In genomic region chr5:43042176-43042625, GRCh38 we compare ENCODE assay signal across 1 cellular context.
TF ChIP-seq lines count a peak whose summit lies in the region.

No MANE protein-coding gene starts in this region.

TF ChIP-seq in HEK293, 187 proteins besides CTCF, POLR2A, EP300 and RAD21 (continued from another document and continues in another):
- TF ChIP-seq ZNF48 (tag by site-specific recombination; IDR thresholded peaks at IDR 0.05) (no peak), KLF10 (tag by site-specific recombination; IDR thresholded peaks at IDR 0.05) (0 out of 2 replicates have a peak, but pooled peaks have one; percentile 18), ZFHX2 (tag by site-specific recombination; conservative IDR thresholded peaks at IDR 0.05) (no peak), ZBTB26 (tag by site-specific recombination; optimal IDR thresholded peaks at IDR 0.05) (peak; percentile 64), ZFP69B (tag by site-specific recombination; IDR thresholded peaks at IDR 0.05) (no peak), ZBTB1 (tag by site-specific recombination; IDR thresholded peaks at IDR 0.05) (no peak), ZNF704 (tag by site-specific recombination; IDR thresholded peaks at IDR 0.05) (no peak), OVOL3 (tag by site-specific recombination; IDR thresholded peaks at IDR 0.05) (no peak), ZNF138 (tag by site-specific recombination; IDR thresholded peaks at IDR 0.05; ENCODE audit: borderline replicate concordance) (no peak), ZBTB49 (tag by site-specific recombination; IDR thresholded peaks at IDR 0.05; ENCODE audit: low read depth) (no peak), WT1 (tag by site-specific recombination; IDR thresholded peaks at IDR 0.05) (no peak), PBX3 (CRISPR knock-in tag; IDR thresholded peaks at IDR 0.05) (no peak), ZNF692 (tag by site-specific recombination; IDR thresholded peaks at IDR 0.05) (no peak), ZNF785 (tag by site-specific recombination; IDR thresholded peaks at IDR 0.05) (no peak), ZNF184 (tag by site-specific recombination; IDR thresholded peaks at IDR 0.05) (no peak), ZNF37A (tag by site-specific recombination; IDR thresholded peaks at IDR 0.05) (no peak), SP7 (tag by site-specific recombination; IDR thresholded peaks at IDR 0.05) (0 out of 2 replicates have a peak, but pooled peaks have one; percentile 14), ZNF76 (tag by site-specific recombination; IDR thresholded peaks at IDR 0.05; ENCODE audit: borderline replicate concordance, low read depth) (no peak), BCL11B (tag by site-specific recombination; IDR thresholded peaks at IDR 0.05; ENCODE audit: low read depth) (no peak), ZNF266 (tag by site-specific recombination; IDR thresholded peaks at IDR 0.05; ENCODE audit: low read depth) (no peak), ZNF239 (tag by site-specific recombination; IDR thresholded peaks at IDR 0.05) (no peak), MEIS1 (CRISPR knock-in tag; IDR thresholded peaks at IDR 0.05; ENCODE audit: borderline replicate concordance) (no peak), ZNF626 (tag by site-specific recombination; IDR thresholded peaks at IDR 0.05) (no peak), RBAK (tag by site-specific recombination; IDR thresholded peaks at IDR 0.05) (no peak), KLF9 (tag by site-specific recombination; IDR thresholded peaks at IDR 0.05; ENCODE audit: low read depth) (no peak; the same call in 1 of the 2 replicates), ZNF449 (tag by site-specific recombination; IDR thresholded peaks at IDR 0.05) (no peak), MYNN (tag by site-specific recombination; IDR thresholded peaks at IDR 0.05; ENCODE audit: borderline replicate concordance) (peak; percentile 44), ZNF701 (tag by site-specific recombination; IDR thresholded peaks at IDR 0.05) (no peak), ZNF354C (tag by site-specific recombination; IDR thresholded peaks at IDR 0.05; ENCODE audit: borderline replicate concordance, low read depth) (no peak), ZNF423 (tag by site-specific recombination; IDR thresholded peaks at IDR 0.05) (no peak), ELK4 (IDR thresholded peaks at IDR 0.05; ENCODE audit: borderline replicate concordance, low read depth, low read length) (no peak), ZNF549 (tag by site-specific recombination; IDR thresholded peaks at IDR 0.05) (no peak), PRDM6 (tag by site-specific recombination; IDR thresholded peaks at IDR 0.05) (no peak), ZNF513 (tag by site-specific recombination; IDR thresholded peaks at IDR 0.05) (no peak), ATF2 (tag by site-specific recombination; IDR thresholded peaks at IDR 0.05; ENCODE audit: low read depth) (no peak), REST (tag by site-specific recombination; IDR thresholded peaks at IDR 0.05) (peak; percentile 31; the same call in 1 of the 2 replicates), IKZF3 (tag by site-specific recombination; IDR thresholded peaks at IDR 0.05) (no peak), ZNF555 (tag by site-specific recombination; conservative IDR thresholded peaks at IDR 0.05) (no peak), ZNF404 (tag by site-specific recombination; IDR thresholded peaks at IDR 0.05) (no peak), ZNF155 (tag by site-specific recombination; IDR thresholded peaks at IDR 0.05) (no peak), ZEB2 (tag by site-specific recombination; IDR thresholded peaks at IDR 0.05) (no peak), YY2 (tag by site-specific recombination; IDR thresholded peaks at IDR 0.05) (peak; percentile 87), SP3 (tag by site-specific recombination; IDR thresholded peaks at IDR 0.05) (no peak), ZBTB8A (tag by site-specific recombination; IDR thresholded peaks at IDR 0.05) (no peak), ZNF174 (tag by site-specific recombination; IDR thresholded peaks at IDR 0.05) (no peak)
